In the genomic region with DNA sequence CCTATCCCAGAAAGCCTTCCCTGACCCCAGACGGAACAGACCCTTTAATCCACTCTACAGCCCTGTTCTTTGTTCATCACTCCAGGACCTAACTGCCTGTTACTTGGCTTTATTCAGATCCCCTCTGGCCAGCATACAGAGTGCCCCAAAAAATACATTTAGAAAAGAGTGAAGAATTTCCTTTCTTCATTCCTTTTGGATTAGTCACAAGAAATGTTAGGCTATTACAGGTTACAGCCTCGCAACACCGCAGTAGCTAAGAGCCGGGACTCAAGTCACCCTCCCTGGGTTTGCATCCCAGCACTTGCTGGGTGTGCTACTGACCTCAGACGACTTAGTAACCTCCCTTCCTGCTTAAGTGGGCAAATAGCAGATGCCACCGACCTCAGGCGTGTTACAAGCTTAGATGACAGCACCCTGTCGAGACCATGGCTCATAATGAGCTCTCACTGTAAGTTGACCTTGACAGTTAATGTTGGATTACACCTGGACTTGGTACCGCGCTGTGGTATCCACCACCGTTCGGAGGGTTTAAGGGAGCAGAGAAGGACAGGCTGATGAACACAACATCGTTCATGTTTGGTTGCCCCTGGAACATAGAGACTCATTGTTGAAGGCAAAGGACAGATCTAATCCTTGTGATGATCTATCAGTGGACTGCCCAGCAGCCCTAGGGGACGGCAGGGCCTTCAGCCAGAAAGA, we compare ENCODE assay signal across 1 cellular context.
TF ChIP-seq lines count a peak whose summit lies in the region.

No MANE protein-coding gene starts in this region.

TF ChIP-seq in HepG2, 621 proteins besides CTCF, POLR2A, EP300 and RAD21 (continued from another document and continues in another):
- TF ChIP-seq POLR2AphosphoS5 (IDR thresholded peaks at IDR 0.05; ENCODE audit: low read depth, low read length) (peak; percentile 34), SAP130 (CRISPR knock-in tag; IDR thresholded peaks at IDR 0.05; ENCODE audit: low read depth) (peak; percentile 88), TOE1 (CRISPR knock-in tag; IDR thresholded peaks at IDR 0.05) (no peak), KLF6 (CRISPR knock-in tag; IDR thresholded peaks at IDR 0.05) (0 out of 2 replicates have a peak, but pooled peaks have one; percentile 21), ZNF451 (CRISPR knock-in tag; IDR thresholded peaks at IDR 0.05) (no peak; the same call in none of the 2 replicates), TCF7L2 (IDR thresholded peaks at IDR 0.05; ENCODE audit: low read depth, low read length) (no peak), ZNF496 (CRISPR knock-in tag; IDR thresholded peaks at IDR 0.05; ENCODE audit: insufficient replicate concordance) (no peak), ZNF816 (CRISPR knock-in tag; IDR thresholded peaks at IDR 0.05; ENCODE audit: borderline replicate concordance) (no peak), SRF (IDR thresholded peaks at IDR 0.05; ENCODE audit: low read depth, low read length) (no peak), RXRA (CRISPR knock-in tag; IDR thresholded peaks at IDR 0.05) (peak; percentile 92; the same call in 1 of the 2 replicates), BORCS8-MEF2B (CRISPR knock-in tag; IDR thresholded peaks at IDR 0.05) (no peak), ZNF331 (CRISPR knock-in tag; IDR thresholded peaks at IDR 0.05) (peak; percentile 65), GATAD2A (CRISPR knock-in tag; IDR thresholded peaks at IDR 0.05) (peak; percentile 84), ARHGAP35 (CRISPR knock-in tag; IDR thresholded peaks at IDR 0.05; ENCODE audit: borderline replicate concordance) (no peak)
- TF ChIP-seq, protein P1, sequence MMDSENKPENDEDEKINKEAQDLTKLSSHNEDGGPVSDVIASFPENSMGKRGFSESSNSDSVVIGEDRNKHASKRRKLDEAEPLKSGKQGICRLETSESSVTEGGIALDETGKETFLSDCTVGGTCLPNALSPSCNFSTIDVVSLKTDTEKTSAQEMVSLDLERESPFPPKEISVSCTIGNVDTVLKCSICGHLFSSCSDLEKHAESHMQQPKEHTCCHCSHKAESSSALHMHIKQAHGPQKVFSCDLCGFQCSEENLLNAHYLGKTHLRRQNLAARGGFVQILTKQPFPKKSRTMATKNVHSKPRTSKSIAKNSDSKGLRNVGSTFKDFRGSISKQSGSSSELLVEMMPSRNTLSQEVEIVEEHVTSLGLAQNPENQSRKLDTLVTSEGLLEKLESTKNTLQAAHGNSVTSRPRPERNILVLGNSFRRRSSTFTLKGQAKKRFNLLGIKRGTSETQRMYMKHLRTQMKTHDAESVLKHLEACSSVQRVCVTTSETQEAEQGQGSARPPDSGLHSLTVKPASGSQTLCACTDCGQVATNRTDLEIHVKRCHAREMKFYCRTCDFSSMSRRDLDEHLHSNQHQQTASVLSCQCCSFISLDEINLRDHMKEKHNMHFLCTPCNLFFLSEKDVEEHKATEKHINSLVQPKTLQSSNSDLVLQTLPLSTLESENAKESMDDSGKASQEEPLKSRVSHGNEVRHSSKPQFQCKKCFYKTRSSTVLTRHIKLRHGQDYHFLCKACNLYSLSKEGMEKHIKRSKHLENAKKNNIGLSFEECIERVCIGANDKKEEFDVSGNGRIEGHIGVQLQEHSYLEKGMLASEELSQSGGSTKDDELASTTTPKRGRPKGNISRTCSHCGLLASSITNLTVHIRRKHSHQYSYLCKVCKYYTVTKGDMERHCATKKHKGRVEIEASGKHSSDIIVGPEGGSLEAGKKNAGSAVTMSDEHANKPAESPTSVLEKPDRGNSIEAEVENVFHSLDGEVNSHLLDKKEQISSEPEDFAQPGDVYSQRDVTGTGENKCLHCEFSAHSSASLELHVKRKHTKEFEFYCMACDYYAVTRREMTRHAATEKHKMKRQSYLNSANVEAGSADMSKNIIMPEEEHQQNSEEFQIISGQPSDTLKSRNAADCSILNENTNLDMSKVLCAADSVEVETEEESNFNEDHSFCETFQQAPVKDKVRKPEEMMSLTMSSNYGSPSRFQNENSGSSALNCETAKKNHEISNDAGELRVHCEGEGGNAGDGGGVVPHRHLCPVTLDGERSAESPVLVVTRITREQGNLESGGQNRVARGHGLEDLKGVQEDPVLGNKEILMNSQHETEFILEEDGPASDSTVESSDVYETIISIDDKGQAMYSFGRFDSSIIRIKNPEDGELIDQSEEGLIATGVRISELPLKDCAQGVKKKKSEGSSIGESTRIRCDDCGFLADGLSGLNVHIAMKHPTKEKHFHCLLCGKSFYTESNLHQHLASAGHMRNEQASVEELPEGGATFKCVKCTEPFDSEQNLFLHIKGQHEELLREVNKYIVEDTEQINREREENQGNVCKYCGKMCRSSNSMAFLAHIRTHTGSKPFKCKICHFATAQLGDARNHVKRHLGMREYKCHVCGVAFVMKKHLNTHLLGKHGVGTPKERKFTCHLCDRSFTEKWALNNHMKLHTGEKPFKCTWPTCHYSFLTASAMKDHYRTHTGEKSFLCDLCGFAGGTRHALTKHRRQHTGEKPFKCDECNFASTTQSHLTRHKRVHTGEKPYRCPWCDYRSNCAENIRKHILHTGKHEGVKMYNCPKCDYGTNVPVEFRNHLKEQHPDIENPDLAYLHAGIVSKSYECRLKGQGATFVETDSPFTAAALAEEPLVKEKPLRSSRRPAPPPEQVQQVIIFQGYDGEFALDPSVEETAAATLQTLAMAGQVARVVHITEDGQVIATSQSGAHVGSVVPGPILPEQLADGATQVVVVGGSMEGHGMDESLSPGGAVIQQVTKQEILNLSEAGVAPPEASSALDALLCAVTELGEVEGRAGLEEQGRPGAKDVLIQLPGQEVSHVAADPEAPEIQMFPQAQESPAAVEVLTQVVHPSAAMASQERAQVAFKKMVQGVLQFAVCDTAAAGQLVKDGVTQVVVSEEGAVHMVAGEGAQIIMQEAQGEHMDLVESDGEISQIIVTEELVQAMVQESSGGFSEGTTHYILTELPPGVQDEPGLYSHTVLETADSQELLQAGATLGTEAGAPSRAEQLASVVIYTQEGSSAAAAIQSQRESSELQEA (CRISPR knock-in tag; IDR thresholded peaks at IDR 0.05; ENCODE audit: not compliant biosample characterization) = no peak
- TF ChIP-seq, protein P2, sequence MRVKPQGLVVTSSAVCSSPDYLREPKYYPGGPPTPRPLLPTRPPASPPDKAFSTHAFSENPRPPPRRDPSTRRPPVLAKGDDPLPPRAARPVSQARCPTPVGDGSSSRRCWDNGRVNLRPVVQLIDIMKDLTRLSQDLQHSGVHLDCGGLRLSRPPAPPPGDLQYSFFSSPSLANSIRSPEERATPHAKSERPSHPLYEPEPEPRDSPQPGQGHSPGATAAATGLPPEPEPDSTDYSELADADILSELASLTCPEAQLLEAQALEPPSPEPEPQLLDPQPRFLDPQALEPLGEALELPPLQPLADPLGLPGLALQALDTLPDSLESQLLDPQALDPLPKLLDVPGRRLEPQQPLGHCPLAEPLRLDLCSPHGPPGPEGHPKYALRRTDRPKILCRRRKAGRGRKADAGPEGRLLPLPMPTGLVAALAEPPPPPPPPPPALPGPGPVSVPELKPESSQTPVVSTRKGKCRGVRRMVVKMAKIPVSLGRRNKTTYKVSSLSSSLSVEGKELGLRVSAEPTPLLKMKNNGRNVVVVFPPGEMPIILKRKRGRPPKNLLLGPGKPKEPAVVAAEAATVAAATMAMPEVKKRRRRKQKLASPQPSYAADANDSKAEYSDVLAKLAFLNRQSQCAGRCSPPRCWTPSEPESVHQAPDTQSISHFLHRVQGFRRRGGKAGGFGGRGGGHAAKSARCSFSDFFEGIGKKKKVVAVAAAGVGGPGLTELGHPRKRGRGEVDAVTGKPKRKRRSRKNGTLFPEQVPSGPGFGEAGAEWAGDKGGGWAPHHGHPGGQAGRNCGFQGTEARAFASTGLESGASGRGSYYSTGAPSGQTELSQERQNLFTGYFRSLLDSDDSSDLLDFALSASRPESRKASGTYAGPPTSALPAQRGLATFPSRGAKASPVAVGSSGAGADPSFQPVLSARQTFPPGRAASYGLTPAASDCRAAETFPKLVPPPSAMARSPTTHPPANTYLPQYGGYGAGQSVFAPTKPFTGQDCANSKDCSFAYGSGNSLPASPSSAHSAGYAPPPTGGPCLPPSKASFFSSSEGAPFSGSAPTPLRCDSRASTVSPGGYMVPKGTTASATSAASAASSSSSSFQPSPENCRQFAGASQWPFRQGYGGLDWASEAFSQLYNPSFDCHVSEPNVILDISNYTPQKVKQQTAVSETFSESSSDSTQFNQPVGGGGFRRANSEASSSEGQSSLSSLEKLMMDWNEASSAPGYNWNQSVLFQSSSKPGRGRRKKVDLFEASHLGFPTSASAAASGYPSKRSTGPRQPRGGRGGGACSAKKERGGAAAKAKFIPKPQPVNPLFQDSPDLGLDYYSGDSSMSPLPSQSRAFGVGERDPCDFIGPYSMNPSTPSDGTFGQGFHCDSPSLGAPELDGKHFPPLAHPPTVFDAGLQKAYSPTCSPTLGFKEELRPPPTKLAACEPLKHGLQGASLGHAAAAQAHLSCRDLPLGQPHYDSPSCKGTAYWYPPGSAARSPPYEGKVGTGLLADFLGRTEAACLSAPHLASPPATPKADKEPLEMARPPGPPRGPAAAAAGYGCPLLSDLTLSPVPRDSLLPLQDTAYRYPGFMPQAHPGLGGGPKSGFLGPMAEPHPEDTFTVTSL (CRISPR knock-in tag; IDR thresholded peaks at IDR 0.05; ENCODE audit: borderline replicate concordance) = no peak
- TF ChIP-seq, protein P3, sequence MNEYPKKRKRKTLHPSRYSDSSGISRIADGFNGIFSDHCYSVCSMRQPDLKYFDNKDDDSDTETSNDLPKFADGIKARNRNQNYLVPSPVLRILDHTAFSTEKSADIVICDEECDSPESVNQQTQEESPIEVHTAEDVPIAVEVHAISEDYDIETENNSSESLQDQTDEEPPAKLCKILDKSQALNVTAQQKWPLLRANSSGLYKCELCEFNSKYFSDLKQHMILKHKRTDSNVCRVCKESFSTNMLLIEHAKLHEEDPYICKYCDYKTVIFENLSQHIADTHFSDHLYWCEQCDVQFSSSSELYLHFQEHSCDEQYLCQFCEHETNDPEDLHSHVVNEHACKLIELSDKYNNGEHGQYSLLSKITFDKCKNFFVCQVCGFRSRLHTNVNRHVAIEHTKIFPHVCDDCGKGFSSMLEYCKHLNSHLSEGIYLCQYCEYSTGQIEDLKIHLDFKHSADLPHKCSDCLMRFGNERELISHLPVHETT (CRISPR knock-in tag; conservative IDR thresholded peaks at IDR 0.05) = no peak
- TF ChIP-seq, protein P4, sequence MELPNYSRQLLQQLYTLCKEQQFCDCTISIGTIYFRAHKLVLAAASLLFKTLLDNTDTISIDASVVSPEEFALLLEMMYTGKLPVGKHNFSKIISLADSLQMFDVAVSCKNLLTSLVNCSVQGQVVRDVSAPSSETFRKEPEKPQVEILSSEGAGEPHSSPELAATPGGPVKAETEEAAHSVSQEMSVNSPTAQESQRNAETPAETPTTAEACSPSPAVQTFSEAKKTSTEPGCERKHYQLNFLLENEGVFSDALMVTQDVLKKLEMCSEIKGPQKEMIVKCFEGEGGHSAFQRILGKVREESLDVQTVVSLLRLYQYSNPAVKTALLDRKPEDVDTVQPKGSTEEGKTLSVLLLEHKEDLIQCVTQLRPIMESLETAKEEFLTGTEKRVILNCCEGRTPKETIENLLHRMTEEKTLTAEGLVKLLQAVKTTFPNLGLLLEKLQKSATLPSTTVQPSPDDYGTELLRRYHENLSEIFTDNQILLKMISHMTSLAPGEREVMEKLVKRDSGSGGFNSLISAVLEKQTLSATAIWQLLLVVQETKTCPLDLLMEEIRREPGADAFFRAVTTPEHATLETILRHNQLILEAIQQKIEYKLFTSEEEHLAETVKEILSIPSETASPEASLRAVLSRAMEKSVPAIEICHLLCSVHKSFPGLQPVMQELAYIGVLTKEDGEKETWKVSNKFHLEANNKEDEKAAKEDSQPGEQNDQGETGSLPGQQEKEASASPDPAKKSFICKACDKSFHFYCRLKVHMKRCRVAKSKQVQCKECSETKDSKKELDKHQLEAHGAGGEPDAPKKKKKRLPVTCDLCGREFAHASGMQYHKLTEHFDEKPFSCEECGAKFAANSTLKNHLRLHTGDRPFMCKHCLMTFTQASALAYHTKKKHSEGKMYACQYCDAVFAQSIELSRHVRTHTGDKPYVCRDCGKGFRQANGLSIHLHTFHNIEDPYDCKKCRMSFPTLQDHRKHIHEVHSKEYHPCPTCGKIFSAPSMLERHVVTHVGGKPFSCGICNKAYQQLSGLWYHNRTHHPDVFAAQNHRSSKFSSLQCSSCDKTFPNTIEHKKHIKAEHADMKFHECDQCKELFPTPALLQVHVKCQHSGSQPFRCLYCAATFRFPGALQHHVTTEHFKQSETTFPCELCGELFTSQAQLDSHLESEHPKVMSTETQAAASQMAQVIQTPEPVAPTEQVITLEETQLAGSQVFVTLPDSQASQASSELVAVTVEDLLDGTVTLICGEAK (IDR thresholded peaks at IDR 0.05) = no peak
- TF ChIP-seq, protein P4 (CRISPR knock-in tag; IDR thresholded peaks at IDR 0.05) = 0 out of 2 replicates have a peak, but pooled peaks have one; percentile 62
- TF ChIP-seq, protein P5, sequence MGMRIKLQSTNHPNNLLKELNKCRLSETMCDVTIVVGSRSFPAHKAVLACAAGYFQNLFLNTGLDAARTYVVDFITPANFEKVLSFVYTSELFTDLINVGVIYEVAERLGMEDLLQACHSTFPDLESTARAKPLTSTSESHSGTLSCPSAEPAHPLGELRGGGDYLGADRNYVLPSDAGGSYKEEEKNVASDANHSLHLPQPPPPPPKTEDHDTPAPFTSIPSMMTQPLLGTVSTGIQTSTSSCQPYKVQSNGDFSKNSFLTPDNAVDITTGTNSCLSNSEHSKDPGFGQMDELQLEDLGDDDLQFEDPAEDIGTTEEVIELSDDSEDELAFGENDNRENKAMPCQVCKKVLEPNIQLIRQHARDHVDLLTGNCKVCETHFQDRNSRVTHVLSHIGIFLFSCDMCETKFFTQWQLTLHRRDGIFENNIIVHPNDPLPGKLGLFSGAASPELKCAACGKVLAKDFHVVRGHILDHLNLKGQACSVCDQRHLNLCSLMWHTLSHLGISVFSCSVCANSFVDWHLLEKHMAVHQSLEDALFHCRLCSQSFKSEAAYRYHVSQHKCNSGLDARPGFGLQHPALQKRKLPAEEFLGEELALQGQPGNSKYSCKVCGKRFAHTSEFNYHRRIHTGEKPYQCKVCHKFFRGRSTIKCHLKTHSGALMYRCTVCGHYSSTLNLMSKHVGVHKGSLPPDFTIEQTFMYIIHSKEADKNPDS (CRISPR knock-in tag; IDR thresholded peaks at IDR 0.05) = 0 out of 2 replicates have a peak, but pooled peaks have one; percentile 53
